16 cellular contexts compared by ENCODE assay signal in the genomic region with DNA sequence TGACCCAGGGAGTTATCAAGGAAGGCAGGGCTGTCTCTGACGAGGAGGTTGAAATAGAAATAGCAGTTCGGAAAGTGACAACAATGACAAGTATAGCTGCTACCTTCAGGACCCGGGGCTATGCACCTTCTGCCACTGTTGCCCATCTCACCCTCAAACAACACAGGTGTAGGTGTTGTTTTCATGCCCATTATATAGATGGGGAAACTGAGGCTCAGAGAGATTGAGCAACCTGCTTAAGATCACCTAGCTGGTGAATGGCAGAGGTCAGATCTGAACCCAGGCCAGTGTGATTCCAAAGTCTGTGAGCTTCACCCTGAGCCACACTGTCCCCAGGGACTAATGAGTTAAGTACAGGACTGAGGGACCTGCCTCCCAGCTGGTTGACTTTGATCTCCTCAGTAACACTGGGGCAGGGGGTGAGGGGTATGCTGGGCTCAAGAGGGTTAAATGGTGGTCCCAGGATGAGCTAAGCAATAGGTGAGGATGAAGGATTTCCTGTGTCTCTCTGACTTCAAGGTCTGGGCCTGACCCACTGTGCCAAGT. TPM values are rescaled to one million over a fixed set of nuclear protein-coding genes. Genes with fewer than 3 reads are reported as not detected.
DNase-seq lines count a peak whose midpoint lies in the region; ATAC-seq and TF ChIP-seq lines count a peak whose summit lies in the region.
"Had no signal": no experiment of that assay in that cellular context is flagged by ENCODE, and none has a peak within 500 bp of the region (broad histone marks: within the 10 kb centered on the region; RNA-seq: fewer than 3 reads in every experiment).

No MANE protein-coding gene starts in this region.

- peak overlapping the region; percentile 76 for H3K9ac ChIP-seq in BLaER1
- H3K9ac ChIP-seq in H9 (ENCODE audit: extremely low read depth, insufficient read length, low read length) = no peak overlapping the region
- H3K9ac ChIP-seq in neural progenitor cell = no peak overlapping the region
- H3K9ac ChIP-seq: KMS-11 had no signal

- H3T11ph ChIP-seq in H9 (ENCODE audit: low read length) = no peak overlapping the region

- no peak overlapping the region for H2BK120ac ChIP-seq in H9 (ENCODE audit: low read depth, low read length, poor library complexity, severe bottlenecking)

- no peak overlapping the region for H3K23ac ChIP-seq in H9 (ENCODE audit: insufficient read length, low read depth, low read length)

- H3K79me2 ChIP-seq in H9 (ENCODE audit: insufficient read depth, low read length) (no peaks in the 10 kb centered on the region), neural progenitor cell (ENCODE audit: low read depth) (no peaks in the 10 kb centered on the region)

- DNase-seq in H9 = no peak
- no peak for DNase-seq in dorsolateral prefrontal cortex
- no peak for DNase-seq in neural progenitor cell (ENCODE audit: low spot score)
- DNase-seq in sciatic nerve (ENCODE audit: low spot score) = no peak
- no peak for DNase-seq in GDM1 (lab: John Stamatoyannopoulos, UW)
- DNase-seq: NCI-H187, NCI-H2107, NCI-H226, NCI-H526 treated with DMSO at 0.1 percent for 48 hours, Peyer's patch had no signal

- H3K27ac Mint-ChIP-seq in H9 (no peak overlapping the region), neural progenitor cell (peak overlapping the region; percentile 70)

- no peak overlapping the region for H4K91ac ChIP-seq in H9 (ENCODE audit: insufficient read length, low read depth, low read length)

- no peak overlapping the region for H2BK5ac ChIP-seq in H9 (ENCODE audit: insufficient read length, low read length)

- H3K4me1 ChIP-seq in BLaER1 = peaks cover 100% of the 10 kb centered on the region
- H3K4me1 ChIP-seq in H9 (ENCODE audit: insufficient read depth, low read length) = no peaks in the 10 kb centered on the region; the same call in 1 of the 2 replicates
- peaks cover 13% of the 10 kb centered on the region for H3K4me1 ChIP-seq in neural progenitor cell
- H3K4me1 ChIP-seq: Peyer's patch had no signal

- H2AK5ac ChIP-seq in H9 (ENCODE audit: insufficient read length, low read length) = no peak overlapping the region

- H2BK20ac ChIP-seq in H9 (ENCODE audit: low read depth, low read length, poor library complexity, severe bottlenecking) = no peak overlapping the region

- H4K5ac ChIP-seq in H9 (ENCODE audit: insufficient read length, low read depth, low read length) = no peak overlapping the region

- ATAC-seq in sciatic nerve (no peak), GM19035 (IDR thresholded peaks at IDR 0.05; ENCODE audit: unreplicated experiment) (no peak)

- TF ChIP-seq CTCF in H9 (conservative IDR thresholded peaks at IDR 0.05) = no peak
- no peak for TF ChIP-seq CTCF in dorsolateral prefrontal cortex (IDR thresholded peaks at IDR 0.05 in 54 of 56, conservative IDR thresholded peaks at IDR 0.05 in 2 of 56; ENCODE audit: low read depth in 1 of 56, partially characterized antibody in 56 of 56)
- TF ChIP-seq CTCF in neural progenitor cell (IDR thresholded peaks at IDR 0.05) = no peak

- H2BK12ac ChIP-seq in H9 (ENCODE audit: insufficient read length, low read depth, low read length) = no peak overlapping the region

- H3K36me3 ChIP-seq in BLaER1 (no peaks in the 10 kb centered on the region), neural progenitor cell (no peaks in the 10 kb centered on the region)
- H3K36me3 ChIP-seq: Peyer's patch had no signal

- WGBS in H9 (ENCODE audit: extremely low coverage, insufficient read length, low lambda C conversion rate) = no CpG with 5 or more reads among the region's 3 CpGs

- H3K9me3 Mint-ChIP-seq in H9 (no peaks in the 10 kb centered on the region), neural progenitor cell (no peaks in the 10 kb centered on the region)

- H3K18ac ChIP-seq in H9 (ENCODE audit: insufficient read length, low read depth, low read length) = no peak overlapping the region

- H3K9me3 ChIP-seq in BLaER1 (no peaks in the 10 kb centered on the region), H9 (ENCODE audit: control insufficient read depth, low read depth, low read length) (no peaks in the 10 kb centered on the region), neural progenitor cell (ENCODE audit: low read depth) (no peaks in the 10 kb centered on the region)
- H3K9me3 ChIP-seq: Peyer's patch had no signal

- no peaks in the 10 kb centered on the region for H4K20me1 ChIP-seq in BLaER1
- no peaks in the 10 kb centered on the region for H4K20me1 ChIP-seq in H9 (ENCODE audit: control insufficient read depth, insufficient read depth, insufficient read length)
- H4K20me1 ChIP-seq in neural progenitor cell (ENCODE audit: low read depth) = peaks cover 7% of the 10 kb centered on the region

- H3K23me2 ChIP-seq in H9 (ENCODE audit: insufficient read length, low read depth, low read length, poor library complexity, severe bottlenecking) = no peaks in the 10 kb centered on the region

- H3K36me3 Mint-ChIP-seq in H9 (ENCODE audit: insufficient read depth in 1 of 3, low read depth in 3 of 3) = no peaks in the 10 kb centered on the region
- no peaks in the 10 kb centered on the region for H3K36me3 Mint-ChIP-seq in neural progenitor cell

- H3K27ac ChIP-seq in BLaER1 = peak overlapping the region; percentile 95
- H3K27ac ChIP-seq in H9 (ENCODE audit: insufficient read length, low read depth, low read length) = no peak overlapping the region
- peak overlapping the region in 32 of 59 donors; percentile 19 to 91 (median 48) for H3K27ac ChIP-seq in dorsolateral prefrontal cortex
- H3K27ac ChIP-seq in neural progenitor cell = no peak overlapping the region
- H3K27ac ChIP-seq: KMS-11, Peyer's patch had no signal

- intact Hi-C loops in dorsolateral prefrontal cortex (cut with DNase I) = no loop called here
- intact Hi-C loops in sciatic nerve (cut with DNase I) = no loop called here

- no peaks in the 10 kb centered on the region for H3F3A ChIP-seq in neural progenitor cell (ENCODE audit: low read depth)

- H3K56ac ChIP-seq in H9 (ENCODE audit: insufficient read length, low read depth, low read length) = no peak overlapping the region

- H3K4me2 ChIP-seq in BLaER1 (peak overlapping the region; percentile 93), H9 (ENCODE audit: insufficient read depth, insufficient read length, low read length) (peak overlapping the region; percentile 38), neural progenitor cell (peak overlapping the region; percentile 79)
- H3K4me2 ChIP-seq: KMS-11 had no signal

- H3K4ac ChIP-seq in H9 (ENCODE audit: low read depth, low read length) = no peak overlapping the region

- H2AFZ ChIP-seq in H9 (ENCODE audit: low read length) (no peak overlapping the region), neural progenitor cell (replicated peaks) (no peak overlapping the region)

- H2BK15ac ChIP-seq in H9 (ENCODE audit: low read depth, low read length) = no peak overlapping the region

- peak overlapping the region in 1 of 2 experiments; percentile 74; a peak in 1 of 5 replicates for H3K4me3 Mint-ChIP-seq in H9
- peak overlapping the region; percentile 35 for H3K4me3 Mint-ChIP-seq in neural progenitor cell

- H3K27me3 ChIP-seq in BLaER1 (no peaks in the 10 kb centered on the region), H9 (ENCODE audit: insufficient read depth, low read length) (no peaks in the 10 kb centered on the region), dorsolateral prefrontal cortex (peaks cover 0 to 4% (median 0%) of the 10 kb centered on the region in 45 donors), neural progenitor cell (no peaks in the 10 kb centered on the region)
- H3K27me3 ChIP-seq: Peyer's patch had no signal

- H3K79me1 ChIP-seq in H9 (ENCODE audit: insufficient read depth, low read depth, low read length, poor library complexity, severe bottlenecking) = no peaks in the 10 kb centered on the region

- H3K4me1 Mint-ChIP-seq in H9 (peaks cover 17 to 29% of the 10 kb centered on the region in 2 experiments), neural progenitor cell (peaks cover 32% of the 10 kb centered on the region)

- H4K8ac ChIP-seq in H9 (replicated peaks; ENCODE audit: insufficient read length, low read depth, low read length) = no peak overlapping the region

- H3K14ac ChIP-seq in H9 (ENCODE audit: insufficient read depth, low read length) = no peak overlapping the region

- H3K27me3 Mint-ChIP-seq in H9 (ENCODE audit: low read depth) = peaks cover 20% of the 10 kb centered on the region
- H3K27me3 Mint-ChIP-seq in neural progenitor cell (ENCODE audit: insufficient read depth, low read depth) = peaks cover 23% of the 10 kb centered on the region

- H3K4me3 ChIP-seq in BLaER1 = peak overlapping the region; percentile 33; the same call in 1 of the 2 replicates
- no peak overlapping the region for H3K4me3 ChIP-seq in dorsolateral prefrontal cortex
- H3K4me3 ChIP-seq in neural progenitor cell = no peak overlapping the region
- H3K4me3 ChIP-seq: Peyer's patch had no signal

RNA-seq across cellular contexts. Expression of gene ATP2B2, which starts 35.2 kb away (rescaled TPM):
- total RNA-seq in H9 (2021) (0.22 and 0.33 TPM in 2 replicates), dorsolateral prefrontal cortex (100 to 1,000 TPM in 119 of 120 experiments, 10 to 100 TPM in 1; 87.6 to 447 (median 301) TPM), neural progenitor cell (ENCODE audit: low replicate concordance) (0.03 TPM in 1 of 2 replicates, not detected in the other), sciatic nerve (1.4 TPM)
- total RNA-seq: HT-29, M059J, Peyer's patch, SK-MEL-5 had no signal

Comparison
In these comparisons a context has a peak if more than half of its experiments do, and no peak if none do; other contexts are left out.
1. H3K27ac ChIP-seq: peak in BLaER1 (single experiment) and dorsolateral prefrontal cortex (32 of 59); none in H9 (single experiment) and neural progenitor cell (single experiment).
2. H3K4me2 ChIP-seq: peak in every context shown above with its lines; median percentile 93 in BLaER1; 79 in neural progenitor cell; 38 in H9.
3. RNA of gene ATP2B2, which starts 35.2 kb away (total RNA-seq): 87.6 to 447 TPM in dorsolateral prefrontal cortex; 1.4 TPM in sciatic nerve (single experiment), 0.22 to 0.33 TPM in H9 and 0.03 TPM in neural progenitor cell; every median in the first group is over 10 times any median in the second.